8 cellular contexts compared by ENCODE assay signal in the genomic region with DNA sequence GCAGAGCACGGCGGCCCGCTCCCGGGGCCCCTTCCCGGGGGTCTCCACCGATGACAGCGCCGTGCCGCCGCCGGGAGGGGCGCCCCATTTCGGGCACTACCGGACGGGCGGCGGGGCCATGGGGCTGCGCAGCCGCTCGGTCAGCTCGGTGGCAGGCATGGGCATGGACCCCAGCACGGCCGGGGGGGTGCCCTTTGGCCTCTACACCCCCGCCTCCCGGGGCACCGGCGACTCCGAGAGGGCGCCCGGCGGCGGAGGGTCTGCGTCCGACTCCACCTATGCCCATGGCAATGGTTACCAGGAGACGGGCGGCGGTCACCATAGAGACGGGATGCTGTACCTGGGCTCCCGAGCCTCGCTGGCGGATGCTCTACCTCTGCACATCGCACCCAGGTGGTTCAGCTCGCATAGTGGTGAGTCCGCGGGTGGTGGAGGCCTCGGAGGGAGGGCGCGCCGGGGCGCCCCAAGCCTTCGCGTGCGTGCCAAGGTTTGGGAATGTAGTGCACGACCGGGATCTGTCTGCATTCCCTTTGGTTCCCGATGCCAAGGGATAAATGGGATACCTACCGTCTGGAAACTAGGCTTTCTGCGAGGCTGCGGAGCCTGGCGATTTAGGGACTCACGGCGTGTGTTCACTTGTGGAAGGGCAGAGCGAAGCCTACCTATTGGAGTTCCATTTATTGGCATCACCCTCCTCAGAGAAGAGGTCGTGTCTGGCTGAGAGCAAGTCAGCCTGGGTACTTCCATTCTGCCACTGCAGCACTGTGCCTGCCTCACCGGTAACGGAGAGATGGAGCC.
DNase-seq lines count a peak whose midpoint lies in the region; ATAC-seq and TF ChIP-seq lines count a peak whose summit lies in the region.

No MANE protein-coding gene starts in this region.

- H3K4me1 ChIP-seq in KMS-11 (ENCODE audit: low read depth, poor library complexity, severe bottlenecking), result peaks cover 19% of the 10 kb centered on the region

- H3K27ac ChIP-seq in KMS-11 (no peak overlapping the region), layer of hippocampus (ENCODE audit: low read depth, low read length) (peak overlapping the region; percentile 42)

- peak overlapping the region; percentile 62; the same call in 1 of the 2 replicates for H3K9ac ChIP-seq in KMS-11

- H3K27ac Mint-ChIP-seq in central memory CD8-positive, alpha-beta T cell (ENCODE audit: low read depth), result peak overlapping the region; percentile 38

- H3K36me3 ChIP-seq in KMS-11 (ENCODE audit: insufficient read depth), result no peaks in the 10 kb centered on the region

- peaks cover 19% of the 10 kb centered on the region for H3K4me1 Mint-ChIP-seq in central memory CD8-positive, alpha-beta T cell

- no peak overlapping the region for H3K4me3 ChIP-seq in KMS-11 (IDR thresholded peaks at IDR 0.05; ENCODE audit: insufficient read depth, low read depth, low read length)

- H3K27me3 ChIP-seq in KMS-11 (ENCODE audit: insufficient read depth, low read depth) (no peaks in the 10 kb centered on the region), layer of hippocampus (ENCODE audit: control insufficient read depth, insufficient read depth, low read length) (no peaks in the 10 kb centered on the region)

- no peaks in the 10 kb centered on the region for H3K27me3 Mint-ChIP-seq in central memory CD8-positive, alpha-beta T cell

- H3K9me3 Mint-ChIP-seq in central memory CD8-positive, alpha-beta T cell, result no peaks in the 10 kb centered on the region

- H3K36me3 Mint-ChIP-seq in central memory CD8-positive, alpha-beta T cell (ENCODE audit: insufficient read depth), result peaks cover 7% of the 10 kb centered on the region

- peak; percentile 28 to 64 for DNase-seq in NCI-H2081 (lab: John Stamatoyannopoulos, UW)
- no peak for DNase-seq in NCI-H2081 treated with DMSO at 0.1 percent for 48 hours (lab: John Stamatoyannopoulos, UW)
- peak; percentile 7 to 52 (median 31) for DNase-seq in activated CD4-positive, CD25-positive, alpha-beta regulatory T cell (lab: John Stamatoyannopoulos, UW)
- DNase-seq in central memory CD8-positive, alpha-beta T cell (ENCODE audit: low spot score in 2 of 2), result peak; percentile 42 to 46
- DNase-seq in stimulated activated CD4-positive, alpha-beta T cell treated with anti-CD3 and anti-CD28 coated beads, Interleukin-15, amount 100 ng/mL, for 24 hours, result peak; percentile 76

- H3K4me3 Mint-ChIP-seq in central memory CD8-positive, alpha-beta T cell, result peak overlapping the region; percentile 79

- ATAC-seq in central memory CD8-positive, alpha-beta T cell (replicated peaks; ENCODE audit: extremely low read depth, poor library complexity, severe bottlenecking), result peak; percentile 65
- no peak for ATAC-seq in HG02588 (IDR thresholded peaks at IDR 0.05; ENCODE audit: unreplicated experiment)

- peak overlapping the region; percentile 56 for H3K4me2 ChIP-seq in KMS-11

- no peaks in the 10 kb centered on the region; the same call in 1 of the 2 replicates for H3K79me2 ChIP-seq in KMS-11 (ENCODE audit: insufficient read depth, low read depth)

- H4K20me1 ChIP-seq in KMS-11 (ENCODE audit: insufficient read depth), result no peaks in the 10 kb centered on the region

- peak overlapping the region; percentile 78 for H2AFZ ChIP-seq in KMS-11 (ENCODE audit: low read depth)

- TF ChIP-seq CTCF in KMS-11 (conservative IDR thresholded peaks at IDR 0.05; ENCODE audit: low read depth, low read length), result no peak
